9 cellular contexts compared by ENCODE assay signal in genomic region chr4:95362906-95363578, GRCh38.
A peak's percentile ranks its signal among the peaks of the same experiment; 100 is the strongest.
DNase-seq lines count a peak whose midpoint lies in the region; ATAC-seq and TF ChIP-seq lines count a peak whose summit lies in the region.
"Had no signal": no experiment of that assay in that cellular context is flagged by ENCODE, and none has a peak within 500 bp of the region (broad histone marks: within the 10 kb centered on the region; RNA-seq: fewer than 3 reads in every experiment).

No MANE protein-coding gene starts in this region.

- TF ChIP-seq CTCF in activated CD8-positive, alpha-beta T cell treated with anti-CD3 and anti-CD28 coated beads for 36 hours (IDR thresholded peaks at IDR 0.05): no peak
- TF ChIP-seq CTCF in OCI-LY7 (conservative IDR thresholded peaks at IDR 0.05; ENCODE audit: low read length): peak; percentile 68
- peak; percentile 37 for TF ChIP-seq CTCF in fibroblast of pulmonary artery (IDR thresholded peaks at IDR 0.05; ENCODE audit: low read length, missing control alignments)

- H3K4me2 ChIP-seq in OCI-LY7 (ENCODE audit: low read length): no peak overlapping the region

- BruUV-seq in OCI-LY7 (replicated peaks; lab: Mats Ljungman, UMichigan): no TSS peak

- H3K27ac Mint-ChIP-seq in activated CD8-positive, alpha-beta T cell treated with anti-CD3 and anti-CD28 coated beads for 36 hours: no peak overlapping the region
- H3K27ac Mint-ChIP-seq in activated CD8-positive, alpha-beta T cell treated with anti-CD3 and anti-CD28 coated beads, Interleukin-2, amount 10 ng/mL, durations not matched to agents 7 days and 5 days: no peak overlapping the region
- H3K27ac Mint-ChIP-seq: CD8-positive, alpha-beta memory T cell had no signal

- H3K4me3 ChIP-seq in OCI-LY7 (ENCODE audit: low read depth, low read length, poor library complexity, severe bottlenecking) (no peak overlapping the region), fibroblast of pulmonary artery (replicated peaks; ENCODE audit: low read depth, low read length) (no peak overlapping the region)

- no peaks in the 10 kb centered on the region for H3K4me1 ChIP-seq in OCI-LY7 (ENCODE audit: insufficient read depth, low read length, poor library complexity, severe bottlenecking)

- no peaks in the 10 kb centered on the region for H3K9me3 Mint-ChIP-seq in activated CD8-positive, alpha-beta T cell treated with anti-CD3 and anti-CD28 coated beads for 36 hours
- no peaks in the 10 kb centered on the region for H3K9me3 Mint-ChIP-seq in activated CD8-positive, alpha-beta T cell treated with anti-CD3 and anti-CD28 coated beads, Interleukin-2, amount 10 ng/mL, durations not matched to agents 7 days and 5 days (ENCODE audit: insufficient read depth)

- H3K27ac ChIP-seq in OCI-LY7 (ENCODE audit: low read depth, low read length, poor library complexity, severe bottlenecking) (no peak overlapping the region), substantia nigra (ENCODE audit: low read depth, low read length, poor library complexity, severe bottlenecking) (peak overlapping the region; percentile 81)

- H3K79me2 ChIP-seq in OCI-LY7 (ENCODE audit: insufficient read depth, low read depth, low read length): no peaks in the 10 kb centered on the region

- H3K9me3 ChIP-seq in OCI-LY7 (ENCODE audit: low read length): no peaks in the 10 kb centered on the region

- H4K20me1 ChIP-seq in OCI-LY7 (ENCODE audit: insufficient read depth, low read length): no peaks in the 10 kb centered on the region

- H3K36me3 ChIP-seq in OCI-LY7 (ENCODE audit: insufficient read depth, low read length): no peaks in the 10 kb centered on the region

- H2AFZ ChIP-seq in OCI-LY7 (ENCODE audit: low read length): no peak overlapping the region

- intact Hi-C loops in activated CD8-positive, alpha-beta T cell treated with anti-CD3 and anti-CD28 coated beads for 36 hours (cut with micrococcal nuclease): no loop called here
- intact Hi-C loops in OCI-LY7 (cut with micrococcal nuclease; ENCODE audit: unreplicated experiment): no loop called here

- no peaks in the 10 kb centered on the region for H3K36me3 Mint-ChIP-seq in activated CD8-positive, alpha-beta T cell treated with anti-CD3 and anti-CD28 coated beads for 36 hours (ENCODE audit: low read depth)
- no peaks in the 10 kb centered on the region for H3K36me3 Mint-ChIP-seq in activated CD8-positive, alpha-beta T cell treated with anti-CD3 and anti-CD28 coated beads, Interleukin-2, amount 10 ng/mL, durations not matched to agents 7 days and 5 days (ENCODE audit: low read depth)
- H3K36me3 Mint-ChIP-seq: CD8-positive, alpha-beta memory T cell had no signal

- ATAC-seq in activated CD8-positive, alpha-beta T cell treated with anti-CD3 and anti-CD28 coated beads for 36 hours: no peak
- no peak for ATAC-seq in activated CD8-positive, alpha-beta T cell treated with anti-CD3 and anti-CD28 coated beads, Interleukin-2, amount 10 ng/mL, durations not matched to agents 7 days and 5 days
- ATAC-seq in HG03139 (IDR thresholded peaks at IDR 0.05; ENCODE audit: unreplicated experiment): no peak

- DNase-seq in activated CD8-positive, alpha-beta T cell treated with anti-CD3 and anti-CD28 coated beads for 36 hours: peak; percentile 37
- no peak for DNase-seq in activated CD8-positive, alpha-beta T cell treated with anti-CD3 and anti-CD28 coated beads, Interleukin-2, amount 10 ng/mL, durations not matched to agents 7 days and 5 days
- DNase-seq in OCI-LY7 (ENCODE audit: low spot score) (peak; percentile 28), fibroblast of pulmonary artery (ENCODE audit: low read depth) (peak; percentile 46), substantia nigra (lab: John Stamatoyannopoulos, UW) (peak in 12 of 49 donors; percentile 4 to 53 (median 16)), activated gamma-delta T cell (lab: John Stamatoyannopoulos, UW) (no peak), AG20443 (ENCODE audit: low spot score) (no peak)
- DNase-seq: CD8-positive, alpha-beta memory T cell had no signal

- H3K4me1 Mint-ChIP-seq in activated CD8-positive, alpha-beta T cell treated with anti-CD3 and anti-CD28 coated beads for 36 hours (ENCODE audit: low read depth): no peaks in the 10 kb centered on the region
- H3K4me1 Mint-ChIP-seq in activated CD8-positive, alpha-beta T cell treated with anti-CD3 and anti-CD28 coated beads, Interleukin-2, amount 10 ng/mL, durations not matched to agents 7 days and 5 days (ENCODE audit: low read depth): no peaks in the 10 kb centered on the region
- H3K4me1 Mint-ChIP-seq: CD8-positive, alpha-beta memory T cell had no signal

- H3K9me2 ChIP-seq in OCI-LY7 (ENCODE audit: insufficient read depth, low read length): no peaks in the 10 kb centered on the region

- POLR2A ChIA-PET in activated CD8-positive, alpha-beta T cell treated with anti-CD3 and anti-CD28 coated beads for 36 hours (lab: Charles Lee): no interaction called here
- POLR2A ChIA-PET in activated CD8-positive, alpha-beta T cell treated with anti-CD3 and anti-CD28 coated beads, Interleukin-2, amount 10 ng/mL, durations not matched to agents 7 days and 5 days (lab: Charles Lee): no interaction called here
- POLR2A ChIA-PET in OCI-LY7 (lab: Charles Lee): no interaction called here

- no peak overlapping the region for H3K4me3 Mint-ChIP-seq in activated CD8-positive, alpha-beta T cell treated with anti-CD3 and anti-CD28 coated beads for 36 hours
- H3K4me3 Mint-ChIP-seq in activated CD8-positive, alpha-beta T cell treated with anti-CD3 and anti-CD28 coated beads, Interleukin-2, amount 10 ng/mL, durations not matched to agents 7 days and 5 days: no peak overlapping the region
- H3K4me3 Mint-ChIP-seq: CD8-positive, alpha-beta memory T cell had no signal

- CTCF ChIA-PET in activated CD8-positive, alpha-beta T cell treated with anti-CD3 and anti-CD28 coated beads for 36 hours (lab: Charles Lee): interaction anchor here (1.3 kb wide), 1 partner anchor 11 kb away, joined by 3 read pairs; no protein-coding TSS in a partner anchor
- CTCF ChIA-PET in activated CD8-positive, alpha-beta T cell treated with anti-CD3 and anti-CD28 coated beads, Interleukin-2, amount 10 ng/mL, durations not matched to agents 7 days and 5 days (lab: Charles Lee): interaction anchor here (0.8 to 1.0 kb wide), 2 partner anchors 9 to 196 kb away, joined by 4 to 5 read pairs; no protein-coding TSS in a partner anchor
- CTCF ChIA-PET in OCI-LY7 (lab: Charles Lee; ENCODE audit: unreplicated experiment): no interaction called here

- no peaks in the 10 kb centered on the region for H3K27me3 Mint-ChIP-seq in activated CD8-positive, alpha-beta T cell treated with anti-CD3 and anti-CD28 coated beads for 36 hours
- no peaks in the 10 kb centered on the region for H3K27me3 Mint-ChIP-seq in activated CD8-positive, alpha-beta T cell treated with anti-CD3 and anti-CD28 coated beads, Interleukin-2, amount 10 ng/mL, durations not matched to agents 7 days and 5 days (ENCODE audit: low read depth)
- H3K27me3 Mint-ChIP-seq: CD8-positive, alpha-beta memory T cell had no signal

Comparison
In these comparisons a context has a peak if more than half of its experiments do, and no peak if none do; other contexts are left out.
1. DNase-seq: peak in activated CD8-positive, alpha-beta T cell treated with anti-CD3 and anti-CD28 coated beads for 36 hours (single experiment), OCI-LY7 (single experiment) and fibroblast of pulmonary artery (single experiment); none in activated CD8-positive, alpha-beta T cell treated with anti-CD3 and anti-CD28 coated beads, Interleukin-2, amount 10 ng/mL, durations not matched to agents 7 days and 5 days (single experiment), activated gamma-delta T cell (single experiment) and AG20443 (single experiment).